In genomic region chr6:116571683-116572000, GRCh38 we compare ENCODE assay signal across 8 cellular contexts. TPM values are rescaled to one million over a fixed set of nuclear protein-coding genes. Genes with fewer than 3 reads are reported as not detected.
DNase-seq lines count a peak whose midpoint lies in the region; ATAC-seq and TF ChIP-seq lines count a peak whose summit lies in the region.

No MANE protein-coding gene starts in this region.

- H3K9me3 ChIP-seq in sigmoid colon = no peaks in the 10 kb centered on the region

- ATAC-seq in foreskin keratinocyte (no peak), HG03439 (IDR thresholded peaks at IDR 0.05; ENCODE audit: unreplicated experiment) (no peak), GM18867 (IDR thresholded peaks at IDR 0.05; ENCODE audit: unreplicated experiment) (no peak), GM19035 (IDR thresholded peaks at IDR 0.05; ENCODE audit: unreplicated experiment) (no peak)

- TF ChIP-seq EP300 in sigmoid colon (IDR thresholded peaks at IDR 0.05) = no peak

- WGBS in sigmoid colon, 2 donors = 0 to 1% methylated on average over 12 of the region's 12 CpGs

- H3K27me3 ChIP-seq in foreskin keratinocyte (no peaks in the 10 kb centered on the region), sigmoid colon (no peaks in the 10 kb centered on the region)

- no peak for TF ChIP-seq CTCF in GM12865 (IDR thresholded peaks at IDR 0.05; ENCODE audit: insufficient read depth, low read depth, low read length, missing control alignments)
- no peak for TF ChIP-seq CTCF in WI38 (IDR thresholded peaks at IDR 0.05; ENCODE audit: low read depth, low read length)
- no peak for TF ChIP-seq CTCF in foreskin keratinocyte (conservative IDR thresholded peaks at IDR 0.05)
- no peak for TF ChIP-seq CTCF in sigmoid colon (IDR thresholded peaks at IDR 0.05)

- H3K27ac ChIP-seq in foreskin keratinocyte (peak overlapping the region; percentile 20), sigmoid colon (peak overlapping the region; percentile 89 to 95 (median 94))

- DNase-seq in GM12865 (ENCODE audit: low read depth) (no peak), foreskin keratinocyte (no peak), sigmoid colon (no peak), NOMO-1 treated with dmso at 0.1 percent for 144 hours (lab: John Stamatoyannopoulos, UW; ENCODE audit: unreplicated experiment) (no peak)

- H3K4me1 ChIP-seq in foreskin keratinocyte = peaks cover 10% of the 10 kb centered on the region
- peaks cover 0 to 34% (median 26%) of the 10 kb centered on the region in 4 donors for H3K4me1 ChIP-seq in sigmoid colon

- no peak for TF ChIP-seq POLR2A in sigmoid colon (IDR thresholded peaks at IDR 0.05)

- peak overlapping the region; percentile 96 for H3K4me3 ChIP-seq in GM12865 (ENCODE audit: low read depth, low read length)
- H3K4me3 ChIP-seq in WI38 (ENCODE audit: low read depth, low read length) = peak overlapping the region; percentile 99
- H3K4me3 ChIP-seq in sigmoid colon = peak overlapping the region; percentile 80 to 91 (median 84)

- intact Hi-C loops in sigmoid colon (cut with DNase I) = loop anchor here (5.0 kb wide), 4 partner anchors 46 to 294 kb away; partner anchors contain the start of genes DSE, RSPH4A, TSPYL1 and ZUP1

- peaks cover 0 to 24% (median 0%) of the 10 kb centered on the region in 4 donors for H3K36me3 ChIP-seq in sigmoid colon

RNA-seq across cellular contexts. Expression of gene RWDD1, which starts 0.3 kb away (rescaled TPM):
- total RNA-seq in foreskin keratinocyte (49.0 and 64.9 TPM in 2 replicates), sigmoid colon (100 to 1,000 TPM in 1 of 4 donors, 10 to 100 TPM in 3; 75.0 to 119 (median 89.1) TPM)
- polyA plus RNA-seq in foreskin keratinocyte (67.4 and 91.9 TPM in 2 replicates), sigmoid colon (10 to 100 TPM; 29.5 to 73.3 (median 52.7) TPM)

RNA-seq across cellular contexts. Expression of gene CALHM4, which starts 18.1 kb away (rescaled TPM):
- total RNA-seq in foreskin keratinocyte (0.10 and 0.18 TPM in 2 replicates), sigmoid colon (not detected)
- polyA plus RNA-seq in foreskin keratinocyte (0.17 and 0.19 TPM in 2 replicates), sigmoid colon (not detected)

RNA-seq across cellular contexts. Expression of gene TRAPPC3L, which starts 26.2 kb away (rescaled TPM):
- 0.07 and 0.20 TPM in 2 replicates for total RNA-seq in foreskin keratinocyte
- polyA plus RNA-seq in foreskin keratinocyte = 0.12 and 0.13 TPM in 2 replicates
- total RNA-seq in sigmoid colon = not detected
- not detected for polyA plus RNA-seq in sigmoid colon

RNA-seq across cellular contexts. Expression of gene RSPH4A, which starts 44.6 kb away (rescaled TPM):
- total RNA-seq in foreskin keratinocyte (0.10 and 0.14 TPM in 2 replicates), sigmoid colon (1 to 10 TPM in 2 of 4 donors, under 1 TPM in 2; under 0.01 to 1.1 (median 0.71) TPM)
- polyA plus RNA-seq in foreskin keratinocyte (0.04 TPM in 2 replicates), sigmoid colon (under 1 TPM in 1 of 3 donors, not detected in 2; 0.19 TPM)
